Comparison of ENCODE assay signal across 8 cellular contexts in genomic region chr19:49746206-49746958, GRCh38. TPM values are rescaled to one million over a fixed set of nuclear protein-coding genes. Genes with fewer than 3 reads are reported as not detected.
DNase-seq lines count a peak whose midpoint lies in the region; ATAC-seq lines count a peak whose summit lies in the region.

No MANE protein-coding gene starts in this region.

- intact Hi-C loops in cardiac septum (cut with DNase I), result no loop called here

- no peak for ATAC-seq in GM19397 (IDR thresholded peaks at IDR 0.05; ENCODE audit: unreplicated experiment)

- DNase-seq in activated effector memory CD4-positive, alpha-beta T cell treated with anti-CD3 and anti-CD28 coated beads, Interleukin-2, amount 50 U/mL, for 16 hours, result peak; percentile 75
- DNase-seq in activated effector memory CD4-positive, alpha-beta T cell treated with Interleukin-2 at 50 U/mL for 16 hours, result no peak
- peak; percentile 43 for DNase-seq in activated T-cell treated with anti-CD3 and anti-CD28 coated beads for 24 hours (ENCODE audit: low read depth)
- DNase-seq in cardiac septum (ENCODE audit: low spot score), result peak; percentile 80
- peak; percentile 26 for DNase-seq in stimulated activated CD4-positive, alpha-beta T cell treated with anti-CD3 and anti-CD28 coated beads, Interleukin-2, amount 100 ng/mL, for 4 hours (ENCODE audit: low read depth)
- no peak for DNase-seq in OCI-M2 (lab: John Stamatoyannopoulos, UW; ENCODE audit: unreplicated experiment)
- no peak for DNase-seq in NOMO-1 treated with dmso at 0.1 percent for 144 hours (lab: John Stamatoyannopoulos, UW; ENCODE audit: unreplicated experiment)

RNA-seq across cellular contexts. Expression of gene TSKS, which starts 16.7 kb away (rescaled TPM):
- total RNA-seq in cardiac septum, result 0.24 TPM

RNA-seq across cellular contexts. Expression of gene AP2A1, which starts 20.4 kb away (rescaled TPM):
- total RNA-seq in cardiac septum, result 63.9 TPM

RNA-seq across cellular contexts. Expression of gene CPT1C, which starts 55.5 kb away (rescaled TPM):
- total RNA-seq in cardiac septum, result 3.1 TPM

RNA-seq across cellular contexts. Expression of gene ADM5, which starts 57.0 kb away (rescaled TPM):
- 0.19 TPM for total RNA-seq in cardiac septum

Comparison
In these comparisons a context has a peak if more than half of its experiments do, and no peak if none do; other contexts are left out.
1. DNase-seq: peak in activated effector memory CD4-positive, alpha-beta T cell treated with anti-CD3 and anti-CD28 coated beads, Interleukin-2, amount 50 U/mL, for 16 hours (single experiment), activated T-cell treated with anti-CD3 and anti-CD28 coated beads for 24 hours (single experiment), cardiac septum (single experiment) and stimulated activated CD4-positive, alpha-beta T cell treated with anti-CD3 and anti-CD28 coated beads, Interleukin-2, amount 100 ng/mL, for 4 hours (single experiment); none in activated effector memory CD4-positive, alpha-beta T cell treated with Interleukin-2 at 50 U/mL for 16 hours (single experiment), OCI-M2 (single experiment) and NOMO-1 treated with dmso at 0.1 percent for 144 hours (single experiment).